12 cellular contexts compared by ENCODE assay signal in the genomic region with DNA sequence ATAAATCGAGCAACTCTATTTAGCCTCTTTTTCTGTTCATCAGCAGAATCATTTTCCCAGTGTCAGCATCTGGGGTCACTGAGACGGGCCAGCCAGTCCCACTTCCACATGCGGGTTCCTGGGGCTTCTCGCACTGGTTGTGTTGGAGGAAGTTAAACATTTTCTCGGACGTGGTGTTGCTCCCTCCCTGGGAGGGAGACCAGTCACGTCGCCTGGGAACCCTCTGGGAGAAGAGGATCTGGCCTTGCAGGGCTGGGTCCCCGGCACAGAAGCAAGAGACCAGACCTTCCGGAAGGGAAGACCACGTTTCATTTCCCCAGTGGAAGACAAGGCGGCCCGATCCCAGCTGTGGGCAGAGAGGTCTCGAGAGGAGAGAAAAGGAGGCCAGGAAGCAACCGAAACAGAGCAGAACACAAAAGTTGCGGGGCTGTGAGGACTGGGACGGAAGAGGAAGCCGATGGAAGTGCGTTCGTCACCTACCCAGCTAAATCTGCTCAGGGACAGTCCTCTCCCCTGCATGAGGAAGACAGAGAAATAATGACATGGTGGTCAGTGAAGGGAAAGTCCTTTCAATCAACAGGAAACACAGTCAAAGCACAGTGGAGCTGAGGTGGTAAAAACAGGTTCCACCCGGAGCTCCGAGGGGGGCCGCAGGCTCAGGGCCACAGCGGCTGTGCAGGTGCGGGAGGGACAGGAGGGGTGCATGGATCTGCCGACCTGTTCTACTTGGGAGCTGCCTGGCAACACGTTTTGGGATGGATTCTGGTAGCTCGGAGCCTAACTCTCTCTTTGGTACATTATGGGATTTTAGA.
DNase-seq lines count a peak whose midpoint lies in the region; ATAC-seq and TF ChIP-seq lines count a peak whose summit lies in the region.
"Had no signal": no experiment of that assay in that cellular context is flagged by ENCODE, and none has a peak within 500 bp of the region (broad histone marks: within the 10 kb centered on the region; RNA-seq: fewer than 3 reads in every experiment).

No MANE protein-coding gene starts in this region.

- no peak for TF ChIP-seq CTCF in adrenal gland (IDR thresholded peaks at IDR 0.05)

- WGBS in adrenal gland, 4 donors: 65 to 69% (median 66%) methylated on average over 25 to 28 of the region's 28 CpGs
- WGBS in right cardiac atrium: 68% methylated on average over 28 of the region's 28 CpGs

- H3K27ac Mint-ChIP-seq in immature natural killer cell: no peak overlapping the region
- H3K27ac Mint-ChIP-seq: activated CD8-positive, alpha-beta T cell treated with anti-CD3 and anti-CD28 coated beads for 36 hours had no signal

- no peak overlapping the region for H3K4me3 ChIP-seq in adrenal gland
- H3K4me3 ChIP-seq in right cardiac atrium (ENCODE audit: low read length): no peak overlapping the region
- H3K4me3 ChIP-seq: SJSA1 had no signal

- H3K36me3 ChIP-seq in adrenal gland (replicated peaks in 1 of 2): no peaks in the 10 kb centered on the region
- H3K36me3 ChIP-seq: SJSA1 had no signal

- DNase-seq in CD1c-positive myeloid dendritic cell (ENCODE audit: extremely low spot score) (peak; percentile 74), adrenal gland (peak in 6 of 7 donors; percentile 35 to 61 (median 52)), right cardiac atrium (peak; percentile 43 to 78 (median 77)), pons (ENCODE audit: low spot score) (peak; percentile 74), immature natural killer cell (no peak)
- no peak for DNase-seq in stimulated activated CD8-positive, alpha-beta memory T cell treated with anti-CD3 and anti-CD28 coated beads, Interleukin-4, amount 100 ng/mL, for 48 hours
- DNase-seq: activated CD8-positive, alpha-beta T cell treated with anti-CD3 and anti-CD28 coated beads for 36 hours; stimulated activated CD4-positive, alpha-beta T cell treated with anti-CD3 and anti-CD28 coated beads, Interleukin-12 subunit alpha, Interleukin-12 subunit beta, amount 100 ng/mL, for 4 hours had no signal

- TF ChIP-seq POLR2A in adrenal gland (IDR thresholded peaks at IDR 0.05): no peak

- peak overlapping the region; percentile 9 to 83 (median 19) for H3K27ac ChIP-seq in adrenal gland
- H3K27ac ChIP-seq in right cardiac atrium (ENCODE audit: low read length): no peak overlapping the region
- H3K27ac ChIP-seq: HL-60, SJSA1 had no signal

- ATAC-seq in right cardiac atrium (peak; percentile 45 to 49), GM19463 (IDR thresholded peaks at IDR 0.05; ENCODE audit: unreplicated experiment) (no peak), HG02970 (IDR thresholded peaks at IDR 0.05; ENCODE audit: low FRiP score, unreplicated experiment) (no peak)
- ATAC-seq: activated CD8-positive, alpha-beta T cell treated with anti-CD3 and anti-CD28 coated beads for 36 hours had no signal

- no peaks in the 10 kb centered on the region for H3K9me3 Mint-ChIP-seq in immature natural killer cell
- H3K9me3 Mint-ChIP-seq: activated CD8-positive, alpha-beta T cell treated with anti-CD3 and anti-CD28 coated beads for 36 hours had no signal

- H3K36me3 Mint-ChIP-seq in immature natural killer cell: peaks cover 0 to 18% (median 0%) of the 10 kb centered on the region in 3 donors

- H3K9me3 ChIP-seq in adrenal gland (replicated peaks in 1 of 3) (no peaks in the 10 kb centered on the region), right cardiac atrium (ENCODE audit: control insufficient read depth, low read length) (no peaks in the 10 kb centered on the region)
- H3K9me3 ChIP-seq: SJSA1 had no signal

- H3K4me3 Mint-ChIP-seq in immature natural killer cell: no peak overlapping the region
- H3K4me3 Mint-ChIP-seq: activated CD8-positive, alpha-beta T cell treated with anti-CD3 and anti-CD28 coated beads for 36 hours had no signal

- intact Hi-C loops in adrenal gland (cut with DNase I): loop anchor here in 1 of 2 donors (10.0 kb wide), 1 partner anchor 183 kb away; no protein-coding TSS in a partner anchor
- intact Hi-C loops in right cardiac atrium (cut with DNase I): loop anchor here in 2 of 4 donors (10.0 kb wide), 1 partner anchor 183 kb away; no protein-coding TSS in a partner anchor

- peaks cover 5 to 9% of the 10 kb centered on the region in 2 donors for H3K4me1 Mint-ChIP-seq in immature natural killer cell

- H3K27me3 ChIP-seq in adrenal gland (no peaks in the 10 kb centered on the region), right cardiac atrium (ENCODE audit: control insufficient read depth, insufficient read depth) (no peaks in the 10 kb centered on the region)

- H3K27me3 Mint-ChIP-seq in immature natural killer cell (ENCODE audit: low read depth in 3 of 3): peaks cover 2 to 15% (median 8%) of the 10 kb centered on the region in 3 donors
- H3K27me3 Mint-ChIP-seq: activated CD8-positive, alpha-beta T cell treated with anti-CD3 and anti-CD28 coated beads for 36 hours had no signal

- H3K4me1 ChIP-seq in adrenal gland (replicated peaks in 1 of 2) (peaks cover 0 to 3% of the 10 kb centered on the region in 2 donors), right cardiac atrium (ENCODE audit: control insufficient read depth, insufficient read depth, low read length) (no peaks in the 10 kb centered on the region)
- H3K4me1 ChIP-seq: SJSA1 had no signal

Comparison
In these comparisons a context has a peak if more than half of its experiments do, and no peak if none do; other contexts are left out.
1. DNase-seq: peak in CD1c-positive myeloid dendritic cell (single experiment), adrenal gland (6 of 7), right cardiac atrium (3 of 3) and pons (single experiment); none in immature natural killer cell (0 of 3) and stimulated activated CD8-positive, alpha-beta memory T cell treated with anti-CD3 and anti-CD28 coated beads, Interleukin-4, amount 100 ng/mL, for 48 hours (single experiment).
2. ATAC-seq: peak in right cardiac atrium (2 of 2); none in GM19463 (single experiment) and HG02970 (single experiment).